38 cellular contexts compared by ENCODE assay signal in the genomic region with DNA sequence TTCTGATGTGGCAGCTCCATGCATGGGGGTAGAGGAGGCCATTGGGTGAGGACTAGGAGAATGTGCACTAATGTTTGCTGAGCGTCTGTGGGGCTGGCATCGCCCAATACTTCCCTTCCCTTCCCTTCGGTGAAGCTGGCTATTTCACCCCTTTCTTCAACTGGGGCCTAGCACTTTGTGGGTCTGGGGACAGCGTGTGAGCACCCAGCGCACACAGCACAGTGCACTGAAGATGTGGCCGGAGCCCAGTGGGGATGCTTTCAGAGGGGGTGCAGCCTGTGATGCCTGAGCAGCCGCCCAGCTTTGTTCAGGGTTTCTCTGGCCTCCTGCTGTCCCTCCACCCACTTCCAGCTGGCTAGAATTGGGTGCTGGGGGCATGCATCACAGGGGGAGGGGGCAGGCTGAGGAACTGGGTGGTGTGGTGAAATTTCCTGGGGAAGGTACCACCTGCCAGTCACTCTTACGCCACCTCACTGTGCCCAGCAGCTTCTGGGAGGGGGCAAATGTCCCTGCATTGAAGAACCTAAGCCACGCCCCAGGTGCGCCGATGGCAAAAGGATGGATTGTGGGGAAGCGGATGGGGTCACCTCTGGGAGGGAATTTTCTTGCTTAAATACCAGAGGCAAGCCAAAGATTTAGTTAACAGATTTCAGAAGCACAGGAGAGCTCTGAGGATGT. TPM values are rescaled to one million over a fixed set of nuclear protein-coding genes. Genes with fewer than 3 reads are reported as not detected.
"Had no signal": no experiment of that assay in that cellular context is flagged by ENCODE, and none has a peak within 500 bp of the region (broad histone marks: within the 10 kb centered on the region; RNA-seq: fewer than 3 reads in every experiment).

No MANE protein-coding gene starts in this region.

- H3K9me3 ChIP-seq: esophagus squamous epithelium, left ventricle myocardium inferior, mucosa of descending colon, pancreas, prostate gland, sigmoid colon, suprapubic skin, tibial artery had no signal

- H3K27me3 ChIP-seq: brain microvascular endothelial cell, esophagus squamous epithelium, pancreas, sigmoid colon, suprapubic skin, tibial artery had no signal

- H3K9me3 Mint-ChIP-seq: activated naive CD4-positive, alpha-beta T cell treated with anti-CD3 and anti-CD28 coated beads for 36 hours; activated T-helper 1 cell treated with anti-CD3 and anti-CD28 coated beads, Interleukin-12 subunit alpha, Interleukin-12 subunit beta, Interleukin-2, Interleukin-4 antibody, amounts not matched to agents 30 ng/mL and 10 ng/mL and 1 ng/mL, durations not matched to agents 14 hours and 24 hours and 36 hours; dendritic cell treated with granulocyte-macrophage colony-stimulating factor and Interleukin-4, amounts not matched to agents 40 ng/mL and 50 ng/mL, for 4 days; nephron progenitor cell; T-helper 1 cell treated with Interleukin-12 subunit alpha and Interleukin-12 subunit beta and Interleukin-4 antibody, amounts not matched to agents 30 μg/mL and 1 μg/mL, for 36 hours had no signal

- H3K27me3 Mint-ChIP-seq: dendritic cell treated with granulocyte-macrophage colony-stimulating factor and Interleukin-4, amounts not matched to agents 40 ng/mL and 50 ng/mL, for 4 days had no signal

- H3K4me3 ChIP-seq: esophagus squamous epithelium, left ventricle myocardium inferior, lung, mucosa of descending colon, pancreas, prostate gland, sigmoid colon, suprapubic skin, tibial artery had no signal

- FAIRE-seq: astrocyte, endometrium, pancreas, small intestine had no signal

- H3K27ac Mint-ChIP-seq: activated naive CD4-positive, alpha-beta T cell treated with anti-CD3 and anti-CD28 coated beads for 36 hours; activated T-helper 1 cell treated with anti-CD3 and anti-CD28 coated beads, Interleukin-12 subunit alpha, Interleukin-12 subunit beta, Interleukin-2, Interleukin-4 antibody, amounts not matched to agents 30 ng/mL and 10 ng/mL and 1 ng/mL, durations not matched to agents 14 hours and 24 hours and 36 hours; dendritic cell treated with granulocyte-macrophage colony-stimulating factor and Interleukin-4, amounts not matched to agents 40 ng/mL and 50 ng/mL, for 4 days; nephron progenitor cell; T-helper 1 cell treated with Interleukin-12 subunit alpha and Interleukin-12 subunit beta and Interleukin-4 antibody, amounts not matched to agents 30 μg/mL and 1 μg/mL, for 36 hours had no signal

- DNase-seq: activated CD4-positive, alpha-beta T cell treated with anti-CD3 and anti-CD28 coated beads for 48 hours; activated CD4-positive, alpha-beta T cell treated with anti-CD3 and anti-CD28 coated beads, Interleukin-2, amount 50 U/mL, for 48 hours; activated CD8-positive, alpha-beta memory T cell treated with anti-CD3 and anti-CD28 coated beads, Interleukin-2, amount 50 U/mL, for 4 hours; activated effector memory CD4-positive, alpha-beta T cell treated with anti-CD3 and anti-CD28 coated beads, Interleukin-2, amount 50 U/mL, for 16 hours; activated naive CD4-positive, alpha-beta T cell treated with anti-CD3 and anti-CD28 coated beads for 36 hours; activated T-cell treated with anti-CD3 and anti-CD28 coated beads, Interleukin-2, amount 50 U/mL, for 1 hour; amniotic stem cell; brain microvascular endothelial cell; central memory CD4-positive, alpha-beta T cell; effector CD4-positive, alpha-beta T cell; esophagus squamous epithelium; foreskin melanocyte; left ventricle myocardium inferior; mesendoderm; mucosa of descending colon; nephron progenitor cell; retina; sigmoid colon; small intestine; stimulated activated CD4-positive, alpha-beta T cell treated with anti-CD3 and anti-CD28 coated beads, Interleukin-2, amount 100 ng/mL, for 24 hours; stimulated activated naive CD4-positive, alpha-beta T cell; T1000; tibial artery; WERI-Rb-1 had no signal

- H3K4me1 ChIP-seq: esophagus squamous epithelium, prostate gland, sigmoid colon, suprapubic skin, tibial artery had no signal

- ATAC-seq: activated CD4-positive, CD25-positive, alpha-beta regulatory T cell treated with anti-CD3 and anti-CD28 coated beads, Interleukin-2, amount 50 U/mL, for 24 hours; mucosa of descending colon; pancreas had no signal

- H3K27ac ChIP-seq: brain microvascular endothelial cell, epithelial cell of prostate, esophagus squamous epithelium, left ventricle myocardium inferior, pancreas, prostate gland, sigmoid colon, suprapubic skin, tibial artery, WERI-Rb-1 had no signal

- H3K4me3 Mint-ChIP-seq: activated naive CD4-positive, alpha-beta T cell treated with anti-CD3 and anti-CD28 coated beads for 36 hours; activated T-helper 1 cell treated with anti-CD3 and anti-CD28 coated beads, Interleukin-12 subunit alpha, Interleukin-12 subunit beta, Interleukin-2, Interleukin-4 antibody, amounts not matched to agents 30 ng/mL and 10 ng/mL and 1 ng/mL, durations not matched to agents 14 hours and 24 hours and 36 hours; dendritic cell treated with granulocyte-macrophage colony-stimulating factor and Interleukin-4, amounts not matched to agents 40 ng/mL and 50 ng/mL, for 4 days; nephron progenitor cell; T-helper 1 cell treated with Interleukin-12 subunit alpha and Interleukin-12 subunit beta and Interleukin-4 antibody, amounts not matched to agents 30 μg/mL and 1 μg/mL, for 36 hours had no signal

RNA-seq across cellular contexts. Expression of a gene that starts 45.5 kb away (rescaled TPM):
- total RNA-seq: activated CD8-positive, alpha-beta memory T cell treated with anti-CD3 and anti-CD28 coated beads for 36 hours; activated naive CD4-positive, alpha-beta T cell treated with anti-CD3 and anti-CD28 coated beads for 36 hours; activated T-helper 1 cell treated with anti-CD3 and anti-CD28 coated beads, Interleukin-12 subunit alpha, Interleukin-12 subunit beta, Interleukin-2, Interleukin-4 antibody, amounts not matched to agents 30 ng/mL and 10 ng/mL and 1 ng/mL, durations not matched to agents 14 hours and 24 hours and 36 hours; astrocyte; esophagus squamous epithelium; glomerular endothelial cell; lung; mucosa of descending colon; myocyte; pancreas had no signal
- polyA plus RNA-seq: pancreas had no signal
